Comparison of ENCODE assay signal across 12 cellular contexts in genomic region chr16:15507299-15507958, GRCh38.
DNase-seq lines count a peak whose midpoint lies in the region; ATAC-seq, FAIRE-seq and TF ChIP-seq lines count a peak whose summit lies in the region.
"Had no signal": no experiment of that assay in that cellular context is flagged by ENCODE, and none has a peak within 500 bp of the region (broad histone marks: within the 10 kb centered on the region; RNA-seq: fewer than 3 reads in every experiment).

No MANE protein-coding gene starts in this region.

- no peak overlapping the region for H3K18ac ChIP-seq in H9 (ENCODE audit: insufficient read length, low read depth, low read length)

- H2BK5ac ChIP-seq in H9 (ENCODE audit: insufficient read length, low read length), result no peak overlapping the region

- H3K9ac ChIP-seq in HepG2 (ENCODE audit: insufficient read depth, low read depth, low read length) (no peak overlapping the region), H9 (ENCODE audit: extremely low read depth, insufficient read length, low read length) (no peak overlapping the region)

- no peaks in the 10 kb centered on the region for H4K20me1 ChIP-seq in HepG2 (ENCODE audit: insufficient read depth, low read length)
- no peaks in the 10 kb centered on the region for H4K20me1 ChIP-seq in H9 (ENCODE audit: control insufficient read depth, insufficient read depth, insufficient read length)

- no peak for TF ChIP-seq EP300 in HepG2 (IDR thresholded peaks at IDR 0.05; ENCODE audit: low read depth in 2 of 2, low read length in 2 of 2)
- no peak for TF ChIP-seq EP300 in HepG2 (CRISPR knock-in tag; IDR thresholded peaks at IDR 0.05; ENCODE audit: borderline replicate concordance)

- in situ Hi-C loops in HepG2 (cut with HindIII; ENCODE audit: extremely low pct_ligation_motif_present, low pct_unique_long_range_greater_than_20kb), result no loop called here

- no peak overlapping the region for H2BK15ac ChIP-seq in H9 (ENCODE audit: low read depth, low read length)

- H2AFZ ChIP-seq in HepG2 (ENCODE audit: low read length), result no peak overlapping the region
- no peak overlapping the region for H2AFZ ChIP-seq in H9 (ENCODE audit: low read length)

- H3K9me3 ChIP-seq in HepG2 (ENCODE audit: low read length) (no peaks in the 10 kb centered on the region), H9 (ENCODE audit: control insufficient read depth, low read depth, low read length) (no peaks in the 10 kb centered on the region)

- no peak overlapping the region for H2BK120ac ChIP-seq in H9 (ENCODE audit: low read depth, low read length, poor library complexity, severe bottlenecking)

- peak; percentile 68 for DNase-seq in HFFc6
- peak; percentile 45 to 69 for DNase-seq in cardiac fibroblast (ENCODE audit: low read depth in 2 of 2)
- DNase-seq in HepG2 (ENCODE audit: low spot score), result no peak
- DNase-seq in H9, result no peak
- DNase-seq in HEK293T (ENCODE audit: extremely low spot score), result no peak
- DNase-seq: activated T-cell treated with anti-CD3 and anti-CD28 coated beads, Interleukin-2, amount 50 U/mL, for 48 hours; KBM-7; T-helper 17 cell had no signal

- H3K4me3 ChIP-seq in cardiac fibroblast (replicated peaks in 1 of 2; ENCODE audit: low read depth in 2 of 2, low read length in 2 of 2), result no peak overlapping the region
- no peak overlapping the region for H3K4me3 ChIP-seq in HepG2 (replicated peaks in 1 of 3; ENCODE audit: insufficient read depth in 1 of 3, low read depth in 2 of 3, low read length in 3 of 3)

- H4K5ac ChIP-seq in H9 (ENCODE audit: insufficient read length, low read depth, low read length), result no peak overlapping the region

- TF ChIP-seq CTCF in HFFc6 (IDR thresholded peaks at IDR 0.05) (no peak), cardiac fibroblast (IDR thresholded peaks at IDR 0.05; ENCODE audit: low read depth, low read length) (no peak), HepG2 (CRISPR knock-in tag; IDR thresholded peaks at IDR 0.05) (no peak), H9 (conservative IDR thresholded peaks at IDR 0.05) (no peak)

- H3K4ac ChIP-seq in H9 (ENCODE audit: low read depth, low read length), result no peak overlapping the region

- no peak overlapping the region for H4K91ac ChIP-seq in H9 (ENCODE audit: insufficient read length, low read depth, low read length)

- H3K23ac ChIP-seq in H9 (ENCODE audit: insufficient read length, low read depth, low read length), result no peak overlapping the region

- CTCF ChIA-PET in HepG2 (lab: Yijun Ruan, JAX; ENCODE audit: low intra/inter-chr PET ratio, low total read pairs) (no interaction called here), HEK293T (lab: Yijun Ruan, JAX) (interaction anchor here (1.1 kb wide), 1 partner anchor 12 kb away, joined by 3 read pairs; no protein-coding TSS in a partner anchor)

- H3K4me3 Mint-ChIP-seq in HFFc6, result peak overlapping the region; percentile 63
- no peak overlapping the region for H3K4me3 Mint-ChIP-seq in H9
- H3K4me3 Mint-ChIP-seq: stimulated activated naive CD8-positive, alpha-beta T cell treated with anti-CD3 and anti-CD28 coated beads, Interleukin-15, Interleukin-2, amounts not matched to agents 100 ng/mL and 50 ng/mL, for 24 hours; T-helper 17 cell had no signal

- H3K4me1 Mint-ChIP-seq in HFFc6 (ENCODE audit: low read depth) (peaks cover 42% of the 10 kb centered on the region), H9 (peaks cover 48 to 55% of the 10 kb centered on the region in 2 experiments)

- FAIRE-seq in HepG2 (lab: Jason Lieb, UNC), result no peak

- TF ChIP-seq RAD21 in HepG2 (CRISPR knock-in tag; IDR thresholded peaks at IDR 0.05), result no peak

- H3K79me2 ChIP-seq in HepG2 (ENCODE audit: insufficient read depth, low read length), result no peaks in the 10 kb centered on the region
- no peaks in the 10 kb centered on the region for H3K79me2 ChIP-seq in H9 (ENCODE audit: insufficient read depth, low read length)

- WGBS in HepG2 (ENCODE audit: low lambda C conversion rate), result 45% methylated on average over 8 of the region's 8 CpGs
- WGBS in H9 (ENCODE audit: extremely low coverage, insufficient read length, low lambda C conversion rate), result no CpG with 5 or more reads among the region's 8 CpGs

- no peak overlapping the region for H3K27ac ChIP-seq in HepG2 (ENCODE audit: extremely low read length, insufficient read depth, low read length)
- H3K27ac ChIP-seq in temporal lobe (ENCODE audit: low read depth, low read length), result peak overlapping the region; percentile 39
- H3K27ac ChIP-seq in H9 (ENCODE audit: insufficient read length, low read depth, low read length), result no peak overlapping the region

- H3K27me3 Mint-ChIP-seq in HFFc6 (ENCODE audit: insufficient read depth) (no peaks in the 10 kb centered on the region; the same call in 1 of the 2 replicates), H9 (ENCODE audit: low read depth) (no peaks in the 10 kb centered on the region; the same call in 1 of the 2 replicates)
- H3K27me3 Mint-ChIP-seq: stimulated activated naive CD8-positive, alpha-beta T cell treated with anti-CD3 and anti-CD28 coated beads, Interleukin-15, Interleukin-2, amounts not matched to agents 100 ng/mL and 50 ng/mL, for 24 hours had no signal

- BruUV-seq in HepG2 (replicated peaks; lab: Mats Ljungman, UMichigan), result no TSS peak

- no peak overlapping the region for H2AK5ac ChIP-seq in H9 (ENCODE audit: insufficient read length, low read length)

- ATAC-seq in HepG2 (no peak), HG03457 (IDR thresholded peaks at IDR 0.05; ENCODE audit: unreplicated experiment) (no peak)
- ATAC-seq: left lobe of liver, T-helper 17 cell had no signal

- no peak overlapping the region for H3K56ac ChIP-seq in H9 (ENCODE audit: insufficient read length, low read depth, low read length)

- H3K4me2 ChIP-seq in HepG2 (ENCODE audit: low read depth, low read length) (no peak overlapping the region), H9 (ENCODE audit: insufficient read depth, insufficient read length, low read length) (no peak overlapping the region)

- no peaks in the 10 kb centered on the region for H3K23me2 ChIP-seq in H9 (ENCODE audit: insufficient read length, low read depth, low read length, poor library complexity, severe bottlenecking)

- no peak overlapping the region for H2BK12ac ChIP-seq in H9 (ENCODE audit: insufficient read length, low read depth, low read length)

- peak overlapping the region; percentile 79 for H3K27ac Mint-ChIP-seq in HFFc6
- H3K27ac Mint-ChIP-seq in H9, result peak overlapping the region in 1 of 3 experiments; percentile 62; a peak in 1 of 7 replicates
- H3K27ac Mint-ChIP-seq: stimulated activated naive CD8-positive, alpha-beta T cell treated with anti-CD3 and anti-CD28 coated beads, Interleukin-15, Interleukin-2, amounts not matched to agents 100 ng/mL and 50 ng/mL, for 24 hours; T-helper 17 cell had no signal

- no peaks in the 10 kb centered on the region for H3K27me3 ChIP-seq in HepG2 (ENCODE audit: control insufficient read depth in 1 of 2, insufficient read depth in 2 of 2, low read length in 2 of 2)
- no peaks in the 10 kb centered on the region for H3K27me3 ChIP-seq in H9 (ENCODE audit: insufficient read depth, low read length)

- H4K8ac ChIP-seq in H9 (replicated peaks; ENCODE audit: insufficient read length, low read depth, low read length), result no peak overlapping the region

- no peaks in the 10 kb centered on the region for H3K36me3 ChIP-seq in HepG2 (replicated peaks in 1 of 2; ENCODE audit: control insufficient read depth in 1 of 2, insufficient read depth in 2 of 2, low read length in 2 of 2)

- H3K79me1 ChIP-seq in H9 (ENCODE audit: insufficient read depth, low read depth, low read length, poor library complexity, severe bottlenecking), result no peaks in the 10 kb centered on the region

- H3K4me1 ChIP-seq in HepG2 (ENCODE audit: insufficient read depth, low read length), result no peaks in the 10 kb centered on the region
- H3K4me1 ChIP-seq in H9 (ENCODE audit: insufficient read depth, low read length), result peaks cover 8% of the 10 kb centered on the region; the same call in 1 of the 2 replicates

- H3K36me3 Mint-ChIP-seq in HFFc6 (ENCODE audit: low read depth) (peaks cover 4% of the 10 kb centered on the region; the same call in 1 of the 2 replicates), H9 (ENCODE audit: insufficient read depth in 1 of 3, low read depth in 3 of 3) (peaks cover 0 to 5% (median 0%) of the 10 kb centered on the region in 3 experiments; a peak in 2 of 7 replicates)

- TF ChIP-seq POLR2A in HepG2 (IDR thresholded peaks at IDR 0.05; ENCODE audit: insufficient read depth in 1 of 2, low read depth in 2 of 2, low read length in 2 of 2), result no peak

- no peak overlapping the region for H2BK20ac ChIP-seq in H9 (ENCODE audit: low read depth, low read length, poor library complexity, severe bottlenecking)

- H3K9me3 Mint-ChIP-seq in HFFc6, result no peaks in the 10 kb centered on the region
- no peaks in the 10 kb centered on the region for H3K9me3 Mint-ChIP-seq in H9
- H3K9me3 Mint-ChIP-seq: stimulated activated naive CD8-positive, alpha-beta T cell treated with anti-CD3 and anti-CD28 coated beads, Interleukin-15, Interleukin-2, amounts not matched to agents 100 ng/mL and 50 ng/mL, for 24 hours had no signal

- intact Hi-C loops in HepG2 (cut with micrococcal nuclease; ENCODE audit: unreplicated experiment), result no loop called here

- no peak overlapping the region for H3T11ph ChIP-seq in H9 (ENCODE audit: low read length)

- POLR2A ChIA-PET in HepG2 (lab: Yijun Ruan, JAX), result no interaction called here
- POLR2A ChIA-PET in HEK293T (lab: Yijun Ruan, JAX), result no interaction called here

- H3K14ac ChIP-seq in H9 (ENCODE audit: insufficient read depth, low read length), result no peak overlapping the region

TF ChIP-seq in HEK293T, 16 proteins besides CTCF, POLR2A, EP300 and RAD21:
- TF ChIP-seq NFRKB (IDR thresholded peaks at IDR 0.05) (no peak), LEF1 (IDR thresholded peaks at IDR 0.05; ENCODE audit: borderline replicate concordance) (no peak), FOXA1 (IDR thresholded peaks at IDR 0.05) (no peak)

Comparison
In these comparisons a context has a peak if more than half of its experiments do, and no peak if none do; other contexts are left out.
1. DNase-seq: peak in HFFc6 (single experiment) and cardiac fibroblast (2 of 2); none in HepG2 (single experiment), H9 (single experiment) and HEK293T (single experiment).